In the genomic region with DNA sequence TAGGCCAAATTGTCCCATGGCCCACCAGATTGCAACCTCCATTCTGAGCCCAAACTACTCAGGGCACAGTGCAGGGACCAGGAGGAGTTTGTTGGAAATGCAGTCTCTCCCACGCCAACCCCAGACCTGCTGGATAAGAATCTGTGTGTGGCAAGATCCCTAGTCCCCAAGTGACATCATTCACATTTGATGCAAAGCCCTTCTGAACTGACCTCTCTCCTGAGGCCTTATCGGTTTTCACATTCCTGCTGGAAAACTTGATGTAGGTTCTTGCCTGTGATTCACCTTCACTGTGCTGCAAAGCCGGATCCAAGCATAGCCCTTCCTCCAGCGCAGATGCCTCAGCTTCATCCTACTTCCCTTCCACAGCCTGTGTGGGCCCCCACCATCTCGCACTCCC, we compare ENCODE assay signal across 21 cellular contexts. TPM values are rescaled to one million over a fixed set of nuclear protein-coding genes. Genes with fewer than 3 reads are reported as not detected.
DNase-seq lines count a peak whose midpoint lies in the region; ATAC-seq, FAIRE-seq and TF ChIP-seq lines count a peak whose summit lies in the region.
"Had no signal": no experiment of that assay in that cellular context is flagged by ENCODE, and none has a peak within 500 bp of the region (broad histone marks: within the 10 kb centered on the region; RNA-seq: fewer than 3 reads in every experiment).

No MANE protein-coding gene starts in this region.

- H3K36me3 ChIP-seq in HepG2 (replicated peaks in 1 of 2; ENCODE audit: control insufficient read depth in 1 of 2, insufficient read depth in 2 of 2, low read length in 2 of 2), result no peaks in the 10 kb centered on the region
- H3K36me3 ChIP-seq in right lobe of liver, result no peaks in the 10 kb centered on the region
- no peaks in the 10 kb centered on the region for H3K36me3 ChIP-seq in neuronal stem cell (replicated peaks in 1 of 2; ENCODE audit: control insufficient read depth in 2 of 2, insufficient read depth in 2 of 2, low read length in 2 of 2)
- no peaks in the 10 kb centered on the region for H3K36me3 ChIP-seq in naive thymus-derived CD4-positive, alpha-beta T cell (ENCODE audit: control insufficient read depth in 2 of 3, insufficient read depth in 3 of 3, low read length in 3 of 3)

- no TSS peak for BruUV-seq in HepG2 (replicated peaks; lab: Mats Ljungman, UMichigan)

- no peak overlapping the region for H3K18ac ChIP-seq in neuronal stem cell (ENCODE audit: low read length)

- no peak for DNase-seq in HepG2 (ENCODE audit: low spot score)
- DNase-seq in right lobe of liver, result no peak
- DNase-seq in islet precursor cell, result peak; percentile 57
- no peak for DNase-seq in neuronal stem cell (ENCODE audit: low spot score)
- DNase-seq in glomerular visceral epithelial cell (ENCODE audit: extremely low spot score), result no peak
- no peak for DNase-seq in left ventricle myocardium superior
- DNase-seq in naive thymus-derived CD4-positive, alpha-beta T cell, result no peak
- DNase-seq: AML-193; CD4-positive, alpha-beta memory T cell; DMS153; DMS79; GDM1; H7; HFFc6 had no signal

- H3K4me2 ChIP-seq in HepG2 (ENCODE audit: low read depth, low read length) (no peak overlapping the region), neuronal stem cell (ENCODE audit: insufficient read depth, low read length, poor library complexity, severe bottlenecking) (no peak overlapping the region)
- H3K4me2 ChIP-seq: A549, GM23338 had no signal

- ATAC-seq in HepG2, result no peak
- ATAC-seq in right lobe of liver, result no peak
- no peak for ATAC-seq in left ventricle myocardium superior
- no peak for ATAC-seq in naive thymus-derived CD4-positive, alpha-beta T cell
- ATAC-seq: A549, GM23338, HCT116 had no signal

- no peak overlapping the region for H2AK5ac ChIP-seq in neuronal stem cell (ENCODE audit: low read depth, low read length)

- no peaks in the 10 kb centered on the region for H3K79me2 ChIP-seq in HepG2 (ENCODE audit: insufficient read depth, low read length)

- no peak overlapping the region for H2BK15ac ChIP-seq in neuronal stem cell (ENCODE audit: low read length)

- H2BK120ac ChIP-seq in neuronal stem cell (ENCODE audit: low read depth, low read length), result no peak overlapping the region

- H3K27me3 ChIP-seq in HepG2 (ENCODE audit: control insufficient read depth in 1 of 2, insufficient read depth in 2 of 2, low read length in 2 of 2) (no peaks in the 10 kb centered on the region), right lobe of liver (no peaks in the 10 kb centered on the region), neuronal stem cell (ENCODE audit: control insufficient read depth in 3 of 3, insufficient read depth in 3 of 3, low read depth in 1 of 3, low read length in 3 of 3) (peaks cover 0 to 5% (median 0%) of the 10 kb centered on the region in 3 experiments)
- H3K27me3 ChIP-seq in naive thymus-derived CD4-positive, alpha-beta T cell (ENCODE audit: control insufficient read depth in 2 of 2, insufficient read depth in 2 of 2, low read length in 2 of 2), result no peaks in the 10 kb centered on the region

- no peak overlapping the region for H3K27ac Mint-ChIP-seq in naive thymus-derived CD4-positive, alpha-beta T cell
- H3K27ac Mint-ChIP-seq: CD14-positive monocyte; CD4-positive, alpha-beta memory T cell; GM23338; HFFc6; IgD-negative memory B cell had no signal

- H4K8ac ChIP-seq in neuronal stem cell (ENCODE audit: low read depth, low read length), result no peak overlapping the region

- no peak for TF ChIP-seq POLR2A in HepG2 (IDR thresholded peaks at IDR 0.05; ENCODE audit: insufficient read depth in 1 of 2, low read depth in 2 of 2, low read length in 2 of 2)
- TF ChIP-seq POLR2A in right lobe of liver (IDR thresholded peaks at IDR 0.05), result no peak

- no peak overlapping the region for H2BK12ac ChIP-seq in neuronal stem cell (ENCODE audit: low read length)

- H4K91ac ChIP-seq in neuronal stem cell (ENCODE audit: low read depth, low read length, poor library complexity), result no peak overlapping the region

- no peak for FAIRE-seq in HepG2 (lab: Jason Lieb, UNC)
- FAIRE-seq: A549 had no signal

- intact Hi-C loops in HepG2 (cut with micrococcal nuclease; ENCODE audit: unreplicated experiment) (no loop called here), right lobe of liver (cut with DNase I) (no loop called here), left ventricle myocardium superior (cut with micrococcal nuclease) (no loop called here)
- intact Hi-C loops in naive thymus-derived CD4-positive, alpha-beta T cell (cut with micrococcal nuclease), result no loop called here

- H3K4me1 ChIP-seq in HepG2 (ENCODE audit: insufficient read depth, low read length) (peaks cover 42% of the 10 kb centered on the region), right lobe of liver (no peaks in the 10 kb centered on the region), neuronal stem cell (ENCODE audit: control insufficient read depth in 2 of 2, insufficient read depth in 1 of 2, low read depth in 1 of 2, low read length in 2 of 2) (peaks cover 3 to 4% of the 10 kb centered on the region in 2 donors)
- H3K4me1 ChIP-seq in naive thymus-derived CD4-positive, alpha-beta T cell (ENCODE audit: control insufficient read depth in 2 of 2, insufficient read depth in 2 of 2, low read length in 2 of 2), result no peaks in the 10 kb centered on the region

- TF ChIP-seq CTCF in HepG2 (CRISPR knock-in tag; IDR thresholded peaks at IDR 0.05) (no peak), right lobe of liver (IDR thresholded peaks at IDR 0.05) (no peak)

- TF ChIP-seq EP300 in HepG2 (IDR thresholded peaks at IDR 0.05; ENCODE audit: low read depth in 2 of 2, low read length in 2 of 2), result no peak
- TF ChIP-seq EP300 in HepG2 (CRISPR knock-in tag; IDR thresholded peaks at IDR 0.05; ENCODE audit: borderline replicate concordance), result no peak

- peaks cover 0 to 4% (median 0%) of the 10 kb centered on the region in 7 donors for H3K4me1 Mint-ChIP-seq in naive thymus-derived CD4-positive, alpha-beta T cell
- H3K4me1 Mint-ChIP-seq: CD4-positive, alpha-beta memory T cell had no signal

- H3K9me3 ChIP-seq in HepG2 (ENCODE audit: low read length), result no peaks in the 10 kb centered on the region
- H3K9me3 ChIP-seq in right lobe of liver, result no peaks in the 10 kb centered on the region
- H3K9me3 ChIP-seq in neuronal stem cell (replicated peaks in 1 of 2; ENCODE audit: control insufficient read depth in 2 of 2, insufficient read depth in 1 of 2, low read depth in 1 of 2, low read length in 2 of 2), result peaks cover 0 to 2% of the 10 kb centered on the region in 2 donors
- no peaks in the 10 kb centered on the region for H3K9me3 ChIP-seq in naive thymus-derived CD4-positive, alpha-beta T cell (ENCODE audit: control insufficient read depth in 2 of 3, low read length in 3 of 3)
- H3K9me3 ChIP-seq: A549 had no signal

- H3K79me1 ChIP-seq in neuronal stem cell (ENCODE audit: low read depth, low read length), result no peaks in the 10 kb centered on the region

- H3K4me3 ChIP-seq in HepG2 (replicated peaks in 1 of 3; ENCODE audit: insufficient read depth in 1 of 3, low read depth in 2 of 3, low read length in 3 of 3) (no peak overlapping the region), right lobe of liver (no peak overlapping the region), neuronal stem cell (ENCODE audit: low read length in 2 of 2) (no peak overlapping the region)
- H3K4me3 ChIP-seq in naive thymus-derived CD4-positive, alpha-beta T cell (ENCODE audit: low read length), result no peak overlapping the region
- H3K4me3 ChIP-seq: A549, GM23338 had no signal

- POLR2A ChIA-PET in HepG2 (lab: Yijun Ruan, JAX), result no interaction called here
- POLR2A ChIA-PET in naive thymus-derived CD4-positive, alpha-beta T cell (lab: Charles Lee), result no interaction called here

- H3K27me3 Mint-ChIP-seq in naive thymus-derived CD4-positive, alpha-beta T cell, result no peaks in the 10 kb centered on the region
- H3K27me3 Mint-ChIP-seq: CD4-positive, alpha-beta memory T cell; IgD-negative memory B cell had no signal

- no peak for TF ChIP-seq RAD21 in HepG2 (CRISPR knock-in tag; IDR thresholded peaks at IDR 0.05)

- H3K14ac ChIP-seq in neuronal stem cell (ENCODE audit: low read length), result no peak overlapping the region

- in situ Hi-C loops in HepG2 (cut with HindIII; ENCODE audit: extremely low pct_ligation_motif_present, low pct_unique_long_range_greater_than_20kb), result no loop called here

- H3K9ac ChIP-seq in HepG2 (ENCODE audit: insufficient read depth, low read depth, low read length) (no peak overlapping the region), neuronal stem cell (ENCODE audit: low read depth, low read length, poor library complexity) (no peak overlapping the region)

- H3K4me3 Mint-ChIP-seq in naive thymus-derived CD4-positive, alpha-beta T cell, result no peak overlapping the region
- H3K4me3 Mint-ChIP-seq: CD14-positive monocyte, GM23338, HFFc6 had no signal

- H2BK5ac ChIP-seq in neuronal stem cell (ENCODE audit: low read length), result no peak overlapping the region

- H3K9me3 Mint-ChIP-seq in naive thymus-derived CD4-positive, alpha-beta T cell, result no peaks in the 10 kb centered on the region
- H3K9me3 Mint-ChIP-seq: CD14-positive monocyte; CD4-positive, alpha-beta memory T cell; GM23338; HFFc6; IgD-negative memory B cell had no signal

- H2AFZ ChIP-seq in HepG2 (ENCODE audit: low read length) (no peak overlapping the region), neuronal stem cell (ENCODE audit: low read length) (peak overlapping the region; percentile 11)
- H2AFZ ChIP-seq: GM23338 had no signal

- H3K27ac ChIP-seq in HepG2 (ENCODE audit: extremely low read length, insufficient read depth, low read length), result no peak overlapping the region
- no peak overlapping the region for H3K27ac ChIP-seq in right lobe of liver
- H3K27ac ChIP-seq in neuronal stem cell (replicated peaks; ENCODE audit: low read length), result no peak overlapping the region
- H3K27ac ChIP-seq in naive thymus-derived CD4-positive, alpha-beta T cell (ENCODE audit: low read depth, low read length), result no peak overlapping the region
- H3K27ac ChIP-seq: 22Rv1, A549, HL-60 had no signal

- H3K36me3 Mint-ChIP-seq in naive thymus-derived CD4-positive, alpha-beta T cell, result no peaks in the 10 kb centered on the region
- H3K36me3 Mint-ChIP-seq: CD14-positive monocyte; CD4-positive, alpha-beta memory T cell; IgD-negative memory B cell had no signal

- WGBS in HepG2 (ENCODE audit: low lambda C conversion rate), result 45% methylated on average over 5 of the region's 5 CpGs
- WGBS in right lobe of liver (ENCODE audit: insufficient coverage, low coverage, low lambda C conversion rate, missing lambda C conversion rate), result 85% methylated on average over 5 of the region's 5 CpGs
- WGBS in neuronal stem cell (ENCODE audit: extremely low coverage in 2 of 2, insufficient read length in 2 of 2, insufficient replicate concordance in 1 of 2), 2 donors, result no CpG with 5 or more reads among the region's 5 CpGs

- H3K4ac ChIP-seq in neuronal stem cell (ENCODE audit: low read length), result no peak overlapping the region

- CTCF ChIA-PET in HepG2 (lab: Yijun Ruan, JAX; ENCODE audit: low intra/inter-chr PET ratio, low total read pairs), result no interaction called here
- CTCF ChIA-PET in naive thymus-derived CD4-positive, alpha-beta T cell (lab: Charles Lee), result no interaction called here

- H3K23ac ChIP-seq in neuronal stem cell (ENCODE audit: low read depth, low read length, poor library complexity), result no peak overlapping the region

- no peaks in the 10 kb centered on the region for H4K20me1 ChIP-seq in HepG2 (ENCODE audit: insufficient read depth, low read length)

RNA-seq across cellular contexts. Expression of a gene that starts 6.6 kb away (rescaled TPM):
- total RNA-seq in HepG2 (2016; rRNA removed; fragmentation: Illumina TruSeq; extraction: Trizol) (33.0 and 48.9 TPM in 2 replicates), right lobe of liver (under 1 TPM in 5 of 6 experiments, not detected in 1; 0.18 to 0.93 (median 0.66) TPM), left ventricle myocardium superior (1.1 TPM)
- total RNA-seq in HepG2 (2016; cell fraction: cytosol; rRNA removed; fragmentation: Illumina TruSeq; extraction: Trizol; ENCODE audit: low read depth), result 5.0 and 6.1 TPM in 2 replicates
- total RNA-seq in HepG2 (2016; cell fraction: insoluble cytoplasmic fraction; rRNA removed; fragmentation: Illumina TruSeq; extraction: Trizol), result 32.4 and 47.2 TPM in 2 replicates
- 10.4 and 12.6 TPM in 2 replicates for total RNA-seq in HepG2 (2016; cell fraction: membrane; rRNA removed; fragmentation: Illumina TruSeq; extraction: Trizol)
- 27.5 and 30.0 TPM in 2 replicates for total RNA-seq in HepG2 (2016; cell fraction: nucleus; rRNA removed; fragmentation: Illumina TruSeq; extraction: Trizol)
- polyA plus RNA-seq in HepG2 (2011; rRNA removed), result 8.2 and 15.7 TPM in 2 replicates
- 6.5 and 7.0 TPM in 2 replicates for polyA plus RNA-seq in HepG2 (2011; cell fraction: cytosol; rRNA removed)
- polyA plus RNA-seq in HepG2 (2011; cell fraction: nucleus; rRNA removed), result 6.7 and 7.0 TPM in 2 replicates
- polyA plus RNA-seq in HepG2 (2012), result 5.5 and 12.5 TPM in 2 replicates
- 8.0 and 8.7 TPM in 2 replicates for polyA plus RNA-seq in HepG2 (2016; cell fraction: cytosol; fragmentation: Illumina TruSeq; extraction: Trizol; ENCODE audit: low read depth)
- 46.5 and 49.0 TPM in 2 replicates for polyA plus RNA-seq in HepG2 (2016; cell fraction: insoluble cytoplasmic fraction; fragmentation: Illumina TruSeq; extraction: Trizol; ENCODE audit: low read depth)
- 11.0 and 11.6 TPM in 2 replicates for polyA plus RNA-seq in HepG2 (2016; cell fraction: membrane; fragmentation: Illumina TruSeq; extraction: Trizol; ENCODE audit: low read depth)
- polyA plus RNA-seq in HepG2 (2016; cell fraction: nucleus; fragmentation: Illumina TruSeq; extraction: Trizol; ENCODE audit: insufficient read depth, low read depth), result 29.0 and 34.9 TPM in 2 replicates
- 16.5 and 44.1 TPM in 2 replicates for polyA minus RNA-seq in HepG2 (2011; rRNA and poly(A)+ RNA removed; ENCODE audit: low replicate concordance)
- polyA minus RNA-seq in HepG2 (2011; cell fraction: cytosol; rRNA and poly(A)+ RNA removed), result 10.4 and 13.5 TPM in 2 replicates
- polyA minus RNA-seq in HepG2 (2011; cell fraction: nucleus; rRNA and poly(A)+ RNA removed), result 16.2 and 22.8 TPM in 2 replicates
- polyA plus RNA-seq in neuronal stem cell (2013, experiment 1 of 2), result 6.9 TPM
- 6.9 TPM for polyA plus RNA-seq in neuronal stem cell (2013, experiment 2 of 2)
- total RNA-seq in naive thymus-derived CD4-positive, alpha-beta T cell, result 10 to 100 TPM in 1 of 5 experiments, 1 to 10 TPM in 2, under 1 TPM in 2; 0.32 to 37.8 (median 1.1) TPM
- polyA plus RNA-seq in naive thymus-derived CD4-positive, alpha-beta T cell, result under 1 TPM in 1 of 2 donors, not detected in 1; 0.07 TPM
